27 cellular contexts compared by ENCODE assay signal in the genomic region with DNA sequence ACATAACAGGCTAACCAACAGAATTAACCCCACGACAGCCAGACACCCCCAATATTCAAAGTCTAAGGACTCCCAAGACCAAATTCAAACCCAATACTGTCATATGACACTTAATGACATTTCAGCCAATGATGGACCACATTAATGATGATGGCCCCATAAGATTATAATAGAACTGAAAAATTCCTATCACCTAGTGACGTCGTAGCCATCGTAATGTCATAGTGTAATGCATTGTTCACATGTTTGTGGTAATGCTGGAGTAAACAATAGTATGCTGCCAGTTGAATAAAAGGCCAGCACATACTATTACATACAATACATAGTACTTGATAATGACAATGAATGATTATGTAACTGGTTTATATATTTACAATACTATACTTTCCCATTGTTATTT.
DNase-seq lines count a peak whose midpoint lies in the region; ATAC-seq, FAIRE-seq and TF ChIP-seq lines count a peak whose summit lies in the region.
"Had no signal": no experiment of that assay in that cellular context is flagged by ENCODE, and none has a peak within 500 bp of the region (broad histone marks: within the 10 kb centered on the region; RNA-seq: fewer than 3 reads in every experiment).

No MANE protein-coding gene starts in this region.

- H3K4me1 ChIP-seq in HepG2 (ENCODE audit: insufficient read depth, low read length) (no peaks in the 10 kb centered on the region), right lobe of liver (no peaks in the 10 kb centered on the region)
- H3K4me1 ChIP-seq: A549, Caco-2 had no signal

- no peaks in the 10 kb centered on the region for H3K79me2 ChIP-seq in HepG2 (ENCODE audit: insufficient read depth, low read length)

- no peaks in the 10 kb centered on the region for H3K36me3 Mint-ChIP-seq in activated T-cell treated with anti-CD3 and anti-CD28 coated beads, Interleukin-2, amount 50 U/mL, for 72 hours (ENCODE audit: insufficient read depth in 2 of 2)
- H3K36me3 Mint-ChIP-seq in endothelial cell (ENCODE audit: low read depth, unreplicated experiment): no peaks in the 10 kb centered on the region

- H3K27ac ChIP-seq in HepG2 (ENCODE audit: extremely low read length, insufficient read depth, low read length) (no peak overlapping the region), right lobe of liver (no peak overlapping the region)
- H3K27ac ChIP-seq: 22Rv1; A549; BLaER1 treated with 17β-estradiol and CSF1 and Interleukin-3, amounts not matched to agents 10 nM and 100 nM; C4-2B had no signal

- no peak for TF ChIP-seq POLR2A in HepG2 (IDR thresholded peaks at IDR 0.05; ENCODE audit: insufficient read depth in 1 of 2, low read depth in 2 of 2, low read length in 2 of 2)
- TF ChIP-seq POLR2A in right lobe of liver (IDR thresholded peaks at IDR 0.05): no peak

- intact Hi-C loops in HepG2 (cut with micrococcal nuclease; ENCODE audit: unreplicated experiment): no loop called here
- intact Hi-C loops in right lobe of liver (cut with DNase I): no loop called here

- H3K36me3 ChIP-seq in HepG2 (replicated peaks in 1 of 2; ENCODE audit: control insufficient read depth in 1 of 2, insufficient read depth in 2 of 2, low read length in 2 of 2) (no peaks in the 10 kb centered on the region), right lobe of liver (peaks cover 0 to 13% (median 4%) of the 10 kb centered on the region in 4 donors)

- no peaks in the 10 kb centered on the region for H3K9me3 ChIP-seq in HepG2 (ENCODE audit: low read length)
- no peaks in the 10 kb centered on the region for H3K9me3 ChIP-seq in right lobe of liver
- H3K9me3 ChIP-seq: A549; BLaER1 treated with 17β-estradiol and CSF1 and Interleukin-3, amounts not matched to agents 10 nM and 100 nM; Caco-2 had no signal

- no peaks in the 10 kb centered on the region for H3K27me3 ChIP-seq in HepG2 (ENCODE audit: control insufficient read depth in 1 of 2, insufficient read depth in 2 of 2, low read length in 2 of 2)
- H3K27me3 ChIP-seq in right lobe of liver: no peaks in the 10 kb centered on the region
- H3K27me3 ChIP-seq: BLaER1 treated with 17β-estradiol and CSF1 and Interleukin-3, amounts not matched to agents 10 nM and 100 nM had no signal

- DNase-seq in activated T-cell treated with anti-CD3 and anti-CD28 coated beads, Interleukin-2, amount 50 U/mL, for 72 hours: no peak
- DNase-seq in activated T-cell treated with anti-CD3 and anti-CD28 coated beads, Interleukin-2, amount 50 U/mL, for 1 hour: no peak
- DNase-seq in HepG2 (ENCODE audit: low spot score) (no peak), right lobe of liver (no peak), SW480 (ENCODE audit: low spot score) (peak; percentile 9), endothelial cell (ENCODE audit: low spot score) (no peak)
- no peak for DNase-seq in activated naive CD4-positive, alpha-beta T cell (lab: John Stamatoyannopoulos, UW)
- DNase-seq: AML-193; Caco-2; CD4-positive, alpha-beta T cell; CD8-positive, alpha-beta T cell; DMS 273 treated with DMSO at 0.1 percent for 48 hours; DMS153; DMS53; DMS79; DND-41; EL; GDM1 had no signal

- no peaks in the 10 kb centered on the region for H4K20me1 ChIP-seq in HepG2 (ENCODE audit: insufficient read depth, low read length)
- H4K20me1 ChIP-seq: BLaER1 treated with 17β-estradiol and CSF1 and Interleukin-3, amounts not matched to agents 10 nM and 100 nM had no signal

- no peaks in the 10 kb centered on the region for H3K9me3 Mint-ChIP-seq in activated T-cell treated with anti-CD3 and anti-CD28 coated beads, Interleukin-2, amount 50 U/mL, for 72 hours
- no peaks in the 10 kb centered on the region for H3K9me3 Mint-ChIP-seq in endothelial cell (ENCODE audit: unreplicated experiment)
- H3K9me3 Mint-ChIP-seq: CD4-positive, alpha-beta T cell; CD8-positive, alpha-beta T cell had no signal

- TF ChIP-seq CTCF in HepG2 (CRISPR knock-in tag; IDR thresholded peaks at IDR 0.05) (no peak), right lobe of liver (IDR thresholded peaks at IDR 0.05) (no peak), endothelial cell (IDR thresholded peaks at IDR 0.05; ENCODE audit: unreplicated experiment) (no peak)

- H3K27ac Mint-ChIP-seq in activated T-cell treated with anti-CD3 and anti-CD28 coated beads, Interleukin-2, amount 50 U/mL, for 72 hours: peak overlapping the region; percentile 60
- H3K27ac Mint-ChIP-seq in endothelial cell (ENCODE audit: unreplicated experiment): no peak overlapping the region
- H3K27ac Mint-ChIP-seq: B cell; CD4-positive, alpha-beta T cell; CD8-positive, alpha-beta T cell had no signal

- H2AFZ ChIP-seq in HepG2 (ENCODE audit: low read length): no peak overlapping the region

- in situ Hi-C loops in HepG2 (cut with HindIII; ENCODE audit: extremely low pct_ligation_motif_present, low pct_unique_long_range_greater_than_20kb): no loop called here

- no peak overlapping the region for H3K4me2 ChIP-seq in HepG2 (ENCODE audit: low read depth, low read length)
- H3K4me2 ChIP-seq: A549; BLaER1 treated with 17β-estradiol and CSF1 and Interleukin-3, amounts not matched to agents 10 nM and 100 nM had no signal

- POLR2A ChIA-PET in HepG2 (lab: Yijun Ruan, JAX): no interaction called here

- no peak for TF ChIP-seq RAD21 in HepG2 (CRISPR knock-in tag; IDR thresholded peaks at IDR 0.05)

- H3K9ac ChIP-seq in HepG2 (ENCODE audit: insufficient read depth, low read depth, low read length): no peak overlapping the region
- H3K9ac ChIP-seq: BLaER1 treated with 17β-estradiol and CSF1 and Interleukin-3, amounts not matched to agents 10 nM and 100 nM had no signal

- 18% methylated on average over 4 of the region's 4 CpGs for WGBS in HepG2 (ENCODE audit: low lambda C conversion rate)
- WGBS in right lobe of liver (ENCODE audit: insufficient coverage, low coverage, low lambda C conversion rate, missing lambda C conversion rate): 91% methylated on average over 4 of the region's 4 CpGs

- ATAC-seq in activated T-cell treated with anti-CD3 and anti-CD28 coated beads, Interleukin-2, amount 50 U/mL, for 72 hours (replicated peaks in 1 of 2): no peak
- ATAC-seq in HepG2 (no peak), right lobe of liver (no peak), HG03521 (IDR thresholded peaks at IDR 0.05; ENCODE audit: unreplicated experiment) (no peak)
- ATAC-seq: A549; CD8-positive, alpha-beta T cell; GM12878 had no signal

- no peak for TF ChIP-seq EP300 in HepG2 (IDR thresholded peaks at IDR 0.05; ENCODE audit: low read depth in 2 of 2, low read length in 2 of 2)
- no peak for TF ChIP-seq EP300 in HepG2 (CRISPR knock-in tag; IDR thresholded peaks at IDR 0.05; ENCODE audit: borderline replicate concordance)

- BruUV-seq in HepG2 (replicated peaks; lab: Mats Ljungman, UMichigan): no TSS peak

- H3K4me3 ChIP-seq in HepG2 (replicated peaks in 1 of 3; ENCODE audit: insufficient read depth in 1 of 3, low read depth in 2 of 3, low read length in 3 of 3) (no peak overlapping the region), right lobe of liver (no peak overlapping the region)
- H3K4me3 ChIP-seq: A549; BLaER1 treated with 17β-estradiol and CSF1 and Interleukin-3, amounts not matched to agents 10 nM and 100 nM; GM12878 had no signal

- H3K27me3 Mint-ChIP-seq in activated T-cell treated with anti-CD3 and anti-CD28 coated beads, Interleukin-2, amount 50 U/mL, for 72 hours (ENCODE audit: low read depth): no peaks in the 10 kb centered on the region
- no peaks in the 10 kb centered on the region for H3K27me3 Mint-ChIP-seq in endothelial cell (ENCODE audit: unreplicated experiment)
- H3K27me3 Mint-ChIP-seq: B cell; CD4-positive, alpha-beta T cell had no signal

- CTCF ChIA-PET in HepG2 (lab: Yijun Ruan, JAX; ENCODE audit: low intra/inter-chr PET ratio, low total read pairs): no interaction called here

- H3K4me1 Mint-ChIP-seq in activated T-cell treated with anti-CD3 and anti-CD28 coated beads, Interleukin-2, amount 50 U/mL, for 72 hours (ENCODE audit: low read depth): no peaks in the 10 kb centered on the region
- H3K4me1 Mint-ChIP-seq in endothelial cell (ENCODE audit: unreplicated experiment): no peaks in the 10 kb centered on the region
- H3K4me1 Mint-ChIP-seq: B cell had no signal

- no peak for FAIRE-seq in HepG2 (lab: Jason Lieb, UNC)
- FAIRE-seq: A549, GM12878, GM12892, GM18507 had no signal

- H3K4me3 Mint-ChIP-seq in activated T-cell treated with anti-CD3 and anti-CD28 coated beads, Interleukin-2, amount 50 U/mL, for 72 hours: no peak overlapping the region
- H3K4me3 Mint-ChIP-seq in endothelial cell (ENCODE audit: unreplicated experiment): peak overlapping the region; percentile 54
- H3K4me3 Mint-ChIP-seq: B cell; CD4-positive, alpha-beta T cell; CD8-positive, alpha-beta T cell had no signal

TF ChIP-seq in HepG2, 621 proteins besides CTCF, POLR2A, EP300 and RAD21:
- TF ChIP-seq, protein P1, sequence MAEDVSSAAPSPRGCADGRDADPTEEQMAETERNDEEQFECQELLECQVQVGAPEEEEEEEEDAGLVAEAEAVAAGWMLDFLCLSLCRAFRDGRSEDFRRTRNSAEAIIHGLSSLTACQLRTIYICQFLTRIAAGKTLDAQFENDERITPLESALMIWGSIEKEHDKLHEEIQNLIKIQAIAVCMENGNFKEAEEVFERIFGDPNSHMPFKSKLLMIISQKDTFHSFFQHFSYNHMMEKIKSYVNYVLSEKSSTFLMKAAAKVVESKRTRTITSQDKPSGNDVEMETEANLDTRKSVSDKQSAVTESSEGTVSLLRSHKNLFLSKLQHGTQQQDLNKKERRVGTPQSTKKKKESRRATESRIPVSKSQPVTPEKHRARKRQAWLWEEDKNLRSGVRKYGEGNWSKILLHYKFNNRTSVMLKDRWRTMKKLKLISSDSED (CRISPR knock-in tag; IDR thresholded peaks at IDR 0.05): no peak
- TF ChIP-seq CREB1 (IDR thresholded peaks at IDR 0.05) (peak; percentile 83), CREB1 (CRISPR knock-in tag; IDR thresholded peaks at IDR 0.05) (no peak)
